In the genomic region with DNA sequence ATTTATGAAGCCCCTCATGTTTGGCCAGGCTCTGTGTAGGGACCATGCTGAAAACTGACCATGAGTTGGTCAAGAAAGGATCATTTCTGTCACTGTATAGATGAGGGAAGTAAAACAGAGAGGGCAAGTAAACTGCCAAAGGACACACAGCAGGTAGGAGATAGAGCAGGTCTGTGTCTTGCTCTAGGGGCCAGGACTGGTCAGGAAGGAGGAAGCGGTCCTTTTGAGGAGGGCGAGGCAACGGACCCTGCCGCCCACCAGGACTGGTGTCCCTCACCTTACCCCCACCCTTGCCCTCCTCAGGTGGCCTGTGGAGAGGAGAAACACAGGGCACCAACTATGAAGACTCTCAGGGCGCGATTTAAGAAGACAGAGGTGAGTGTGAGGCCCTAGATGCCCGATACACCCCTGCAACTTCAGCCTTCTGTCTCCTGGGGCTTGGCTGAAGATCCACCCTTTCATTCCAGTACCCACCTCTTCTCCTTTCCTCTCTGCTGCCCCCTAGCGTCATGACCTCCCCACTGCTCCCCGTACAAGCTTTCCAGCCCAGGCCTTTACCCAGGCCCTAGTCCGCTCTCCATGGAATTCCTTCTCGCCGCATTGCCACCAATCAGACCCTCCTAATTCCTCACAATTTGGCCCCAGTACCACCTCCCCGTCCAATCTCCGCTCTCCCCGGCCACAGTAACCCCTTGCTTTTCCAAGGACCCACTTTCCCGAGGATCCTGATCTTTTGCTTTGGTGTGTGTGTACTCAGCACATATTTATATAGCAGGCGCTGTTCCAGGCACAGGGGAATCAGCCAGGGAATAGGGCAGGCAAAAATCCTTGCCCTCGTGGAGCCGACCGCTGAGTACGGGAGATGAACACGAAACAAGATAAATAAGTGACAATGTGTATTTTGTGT, we compare ENCODE assay signal across 8 cellular contexts. TPM values are rescaled to one million over a fixed set of nuclear protein-coding genes. Genes with fewer than 3 reads are reported as not detected.
DNase-seq lines count a peak whose midpoint lies in the region; ATAC-seq and TF ChIP-seq lines count a peak whose summit lies in the region.

No MANE protein-coding gene starts in this region.

- H3K4me3 ChIP-seq in cardiac fibroblast (replicated peaks in 1 of 2; ENCODE audit: low read depth in 2 of 2, low read length in 2 of 2), result no peak overlapping the region

- TF ChIP-seq CTCF in cardiac fibroblast (IDR thresholded peaks at IDR 0.05; ENCODE audit: low read depth, low read length), result peak; percentile 90

- DNase-seq in NK-92 treated with Interleukin-12 subunit alpha and Interleukin-12 subunit beta, amount 100 ng/mL, for 24 hours (lab: John Stamatoyannopoulos, UW), result peak; percentile 58
- DNase-seq in NK-92 (lab: John Stamatoyannopoulos, UW; ENCODE audit: unreplicated experiment) (no peak), NCI-H2227 (lab: John Stamatoyannopoulos, UW; ENCODE audit: unreplicated experiment) (peak; percentile 43), cardiac fibroblast (ENCODE audit: low read depth in 2 of 2) (peak; percentile 78 to 79), left lobe of liver (ENCODE audit: low spot score) (peak; percentile 84)
- peak; percentile 33 to 77 (median 52) for DNase-seq in activated CD4-positive, CD25-positive, alpha-beta regulatory T cell (lab: John Stamatoyannopoulos, UW)
- DNase-seq in stimulated activated CD4-positive, alpha-beta T cell treated with anti-CD3 and anti-CD28 coated beads, Interleukin-4, amount 100 ng/mL, for 4 hours, result peak; percentile 61 to 75

- peak; percentile 88 for ATAC-seq in left lobe of liver
- ATAC-seq in HG03378 (IDR thresholded peaks at IDR 0.05; ENCODE audit: unreplicated experiment), result no peak

RNA-seq across cellular contexts. Expression of a gene that starts 3.9 kb away (rescaled TPM):
- total RNA-seq in left lobe of liver, result 5.6 TPM

RNA-seq across cellular contexts. Expression of a gene that starts 4.0 kb away (rescaled TPM):
- 11.1 TPM for total RNA-seq in left lobe of liver

RNA-seq across cellular contexts. Expression of a gene that starts 32.9 kb away (rescaled TPM):
- total RNA-seq in left lobe of liver, result 52.0 TPM

RNA-seq across cellular contexts. Expression of a gene that starts 43.0 kb away (rescaled TPM):
- total RNA-seq in left lobe of liver, result 1.3 TPM
